ENCODE assay signal across 1 cellular context in the genomic region with DNA sequence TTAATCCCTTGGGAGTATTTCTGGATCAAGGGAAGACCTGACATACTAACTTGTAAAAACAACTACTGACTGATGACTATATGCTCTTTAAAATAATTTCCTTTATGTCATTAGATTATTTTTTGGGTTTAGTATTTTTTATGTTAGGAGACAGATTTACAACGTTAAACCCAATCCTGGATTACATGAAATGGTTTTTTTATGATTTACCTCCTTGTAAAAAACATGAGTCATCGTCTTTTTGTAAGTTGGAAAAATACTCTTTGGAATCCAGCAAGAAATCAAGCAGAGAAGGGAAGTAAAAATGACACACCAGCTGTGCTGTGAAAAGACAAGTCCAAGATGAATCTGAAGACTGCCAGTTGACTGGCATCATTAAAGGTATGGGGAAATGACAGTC.
A peak's percentile ranks its signal among the peaks of the same experiment; 100 is the strongest.
TF ChIP-seq lines count a peak whose summit lies in the region.

No MANE protein-coding gene starts in this region.

TF ChIP-seq in HEK293, 187 proteins besides CTCF, POLR2A, EP300 and RAD21 (continued from another document and continues in another):
- TF ChIP-seq, protein P1, sequence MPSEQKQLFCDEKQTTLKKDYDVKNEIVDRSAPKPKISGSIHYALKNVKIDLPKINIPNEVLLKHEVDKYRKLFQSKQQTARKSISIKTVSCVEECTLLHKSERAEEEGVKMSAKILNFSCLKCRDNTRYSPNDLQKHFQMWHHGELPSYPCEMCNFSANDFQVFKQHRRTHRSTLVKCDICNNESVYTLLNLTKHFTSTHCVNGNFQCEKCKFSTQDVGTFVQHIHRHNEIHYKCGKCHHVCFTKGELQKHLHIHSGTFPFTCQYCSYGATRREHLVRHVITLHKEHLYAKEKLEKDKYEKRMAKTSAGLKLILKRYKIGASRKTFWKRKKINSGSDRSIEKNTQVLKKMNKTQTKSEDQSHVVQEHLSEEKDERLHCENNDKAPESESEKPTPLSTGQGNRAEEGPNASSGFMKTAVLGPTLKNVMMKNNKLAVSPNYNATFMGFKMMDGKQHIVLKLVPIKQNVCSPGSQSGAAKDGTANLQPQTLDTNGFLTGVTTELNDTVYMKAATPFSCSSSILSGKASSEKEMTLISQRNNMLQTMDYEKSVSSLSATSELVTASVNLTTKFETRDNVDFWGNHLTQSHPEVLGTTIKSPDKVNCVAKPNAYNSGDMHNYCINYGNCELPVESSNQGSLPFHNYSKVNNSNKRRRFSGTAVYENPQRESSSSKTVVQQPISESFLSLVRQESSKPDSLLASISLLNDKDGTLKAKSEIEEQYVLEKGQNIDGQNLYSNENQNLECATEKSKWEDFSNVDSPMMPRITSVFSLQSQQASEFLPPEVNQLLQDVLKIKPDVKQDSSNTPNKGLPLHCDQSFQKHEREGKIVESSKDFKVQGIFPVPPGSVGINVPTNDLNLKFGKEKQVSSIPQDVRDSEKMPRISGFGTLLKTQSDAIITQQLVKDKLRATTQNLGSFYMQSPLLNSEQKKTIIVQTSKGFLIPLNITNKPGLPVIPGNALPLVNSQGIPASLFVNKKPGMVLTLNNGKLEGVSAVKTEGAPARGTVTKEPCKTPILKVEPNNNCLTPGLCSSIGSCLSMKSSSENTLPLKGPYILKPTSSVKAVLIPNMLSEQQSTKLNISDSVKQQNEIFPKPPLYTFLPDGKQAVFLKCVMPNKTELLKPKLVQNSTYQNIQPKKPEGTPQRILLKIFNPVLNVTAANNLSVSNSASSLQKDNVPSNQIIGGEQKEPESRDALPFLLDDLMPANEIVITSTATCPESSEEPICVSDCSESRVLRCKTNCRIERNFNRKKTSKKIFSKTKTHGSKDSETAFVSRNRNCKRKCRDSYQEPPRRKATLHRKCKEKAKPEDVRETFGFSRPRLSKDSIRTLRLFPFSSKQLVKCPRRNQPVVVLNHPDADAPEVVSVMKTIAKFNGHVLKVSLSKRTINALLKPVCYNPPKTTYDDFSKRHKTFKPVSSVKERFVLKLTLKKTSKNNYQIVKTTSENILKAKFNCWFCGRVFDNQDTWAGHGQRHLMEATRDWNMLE (tag by site-specific recombination; conservative IDR thresholded peaks at IDR 0.05; ENCODE audit: low read depth) = 0 out of 2 replicates have a peak, but pooled peaks have one; percentile 24
- TF ChIP-seq PRDM1 (tag by site-specific recombination; IDR thresholded peaks at IDR 0.05) (no peak), ZBTB8A (tag by site-specific recombination; IDR thresholded peaks at IDR 0.05) (no peak), ZNF48 (tag by site-specific recombination; IDR thresholded peaks at IDR 0.05) (no peak), ZBTB21 (tag by site-specific recombination; IDR thresholded peaks at IDR 0.05) (no peak), ZFP37 (tag by site-specific recombination; IDR thresholded peaks at IDR 0.05) (no peak), ZNF324 (tag by site-specific recombination; IDR thresholded peaks at IDR 0.05) (no peak), ZNF600 (tag by site-specific recombination; IDR thresholded peaks at IDR 0.05) (no peak), ZNF239 (tag by site-specific recombination; IDR thresholded peaks at IDR 0.05) (no peak), SALL2 (tag by site-specific recombination; IDR thresholded peaks at IDR 0.05; ENCODE audit: borderline replicate concordance) (no peak), ZNF394 (tag by site-specific recombination; IDR thresholded peaks at IDR 0.05; ENCODE audit: borderline replicate concordance) (no peak), BCL11B (tag by site-specific recombination; IDR thresholded peaks at IDR 0.05; ENCODE audit: low read depth) (peak; percentile 67; the same call in 1 of the 2 replicates), ZNF670 (tag by site-specific recombination; IDR thresholded peaks at IDR 0.05; ENCODE audit: low read depth) (no peak), ZNF16 (tag by site-specific recombination; IDR thresholded peaks at IDR 0.05; ENCODE audit: low read depth) (no peak), ZNF140 (tag by site-specific recombination; IDR thresholded peaks at IDR 0.05) (no peak), ZEB2 (tag by site-specific recombination; IDR thresholded peaks at IDR 0.05) (peak; percentile 95), SETDB1 (IDR thresholded peaks at IDR 0.05; ENCODE audit: insufficient read length, low read length) (no peak), IKZF3 (tag by site-specific recombination; IDR thresholded peaks at IDR 0.05) (0 out of 2 replicates have a peak, but pooled peaks have one; percentile 17), ZNF211 (tag by site-specific recombination; IDR thresholded peaks at IDR 0.05; ENCODE audit: low read depth) (no peak), SCRT1 (tag by site-specific recombination; IDR thresholded peaks at IDR 0.05; ENCODE audit: borderline replicate concordance) (no peak), ZBTB17 (tag by site-specific recombination; IDR thresholded peaks at IDR 0.05) (peak; percentile 48; the same call in 1 of the 2 replicates), ZNF214 (tag by site-specific recombination; IDR thresholded peaks at IDR 0.05; ENCODE audit: borderline replicate concordance) (no peak)
- TF ChIP-seq, protein P2, sequence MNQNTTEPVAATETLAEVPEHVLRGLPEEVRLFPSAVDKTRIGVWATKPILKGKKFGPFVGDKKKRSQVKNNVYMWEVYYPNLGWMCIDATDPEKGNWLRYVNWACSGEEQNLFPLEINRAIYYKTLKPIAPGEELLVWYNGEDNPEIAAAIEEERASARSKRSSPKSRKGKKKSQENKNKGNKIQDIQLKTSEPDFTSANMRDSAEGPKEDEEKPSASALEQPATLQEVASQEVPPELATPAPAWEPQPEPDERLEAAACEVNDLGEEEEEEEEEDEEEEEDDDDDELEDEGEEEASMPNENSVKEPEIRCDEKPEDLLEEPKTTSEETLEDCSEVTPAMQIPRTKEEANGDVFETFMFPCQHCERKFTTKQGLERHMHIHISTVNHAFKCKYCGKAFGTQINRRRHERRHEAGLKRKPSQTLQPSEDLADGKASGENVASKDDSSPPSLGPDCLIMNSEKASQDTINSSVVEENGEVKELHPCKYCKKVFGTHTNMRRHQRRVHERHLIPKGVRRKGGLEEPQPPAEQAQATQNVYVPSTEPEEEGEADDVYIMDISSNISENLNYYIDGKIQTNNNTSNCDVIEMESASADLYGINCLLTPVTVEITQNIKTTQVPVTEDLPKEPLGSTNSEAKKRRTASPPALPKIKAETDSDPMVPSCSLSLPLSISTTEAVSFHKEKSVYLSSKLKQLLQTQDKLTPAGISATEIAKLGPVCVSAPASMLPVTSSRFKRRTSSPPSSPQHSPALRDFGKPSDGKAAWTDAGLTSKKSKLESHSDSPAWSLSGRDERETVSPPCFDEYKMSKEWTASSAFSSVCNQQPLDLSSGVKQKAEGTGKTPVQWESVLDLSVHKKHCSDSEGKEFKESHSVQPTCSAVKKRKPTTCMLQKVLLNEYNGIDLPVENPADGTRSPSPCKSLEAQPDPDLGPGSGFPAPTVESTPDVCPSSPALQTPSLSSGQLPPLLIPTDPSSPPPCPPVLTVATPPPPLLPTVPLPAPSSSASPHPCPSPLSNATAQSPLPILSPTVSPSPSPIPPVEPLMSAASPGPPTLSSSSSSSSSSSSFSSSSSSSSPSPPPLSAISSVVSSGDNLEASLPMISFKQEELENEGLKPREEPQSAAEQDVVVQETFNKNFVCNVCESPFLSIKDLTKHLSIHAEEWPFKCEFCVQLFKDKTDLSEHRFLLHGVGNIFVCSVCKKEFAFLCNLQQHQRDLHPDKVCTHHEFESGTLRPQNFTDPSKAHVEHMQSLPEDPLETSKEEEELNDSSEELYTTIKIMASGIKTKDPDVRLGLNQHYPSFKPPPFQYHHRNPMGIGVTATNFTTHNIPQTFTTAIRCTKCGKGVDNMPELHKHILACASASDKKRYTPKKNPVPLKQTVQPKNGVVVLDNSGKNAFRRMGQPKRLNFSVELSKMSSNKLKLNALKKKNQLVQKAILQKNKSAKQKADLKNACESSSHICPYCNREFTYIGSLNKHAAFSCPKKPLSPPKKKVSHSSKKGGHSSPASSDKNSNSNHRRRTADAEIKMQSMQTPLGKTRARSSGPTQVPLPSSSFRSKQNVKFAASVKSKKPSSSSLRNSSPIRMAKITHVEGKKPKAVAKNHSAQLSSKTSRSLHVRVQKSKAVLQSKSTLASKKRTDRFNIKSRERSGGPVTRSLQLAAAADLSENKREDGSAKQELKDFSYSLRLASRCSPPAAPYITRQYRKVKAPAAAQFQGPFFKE (tag by site-specific recombination; IDR thresholded peaks at IDR 0.05; ENCODE audit: borderline replicate concordance) = no peak
- TF ChIP-seq, protein P3, sequence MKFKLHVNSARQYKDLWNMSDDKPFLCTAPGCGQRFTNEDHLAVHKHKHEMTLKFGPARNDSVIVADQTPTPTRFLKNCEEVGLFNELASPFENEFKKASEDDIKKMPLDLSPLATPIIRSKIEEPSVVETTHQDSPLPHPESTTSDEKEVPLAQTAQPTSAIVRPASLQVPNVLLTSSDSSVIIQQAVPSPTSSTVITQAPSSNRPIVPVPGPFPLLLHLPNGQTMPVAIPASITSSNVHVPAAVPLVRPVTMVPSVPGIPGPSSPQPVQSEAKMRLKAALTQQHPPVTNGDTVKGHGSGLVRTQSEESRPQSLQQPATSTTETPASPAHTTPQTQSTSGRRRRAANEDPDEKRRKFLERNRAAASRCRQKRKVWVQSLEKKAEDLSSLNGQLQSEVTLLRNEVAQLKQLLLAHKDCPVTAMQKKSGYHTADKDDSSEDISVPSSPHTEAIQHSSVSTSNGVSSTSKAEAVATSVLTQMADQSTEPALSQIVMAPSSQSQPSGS (tag by site-specific recombination; IDR thresholded peaks at IDR 0.05; ENCODE audit: low read depth) = peak; percentile 80
- TF ChIP-seq, protein P4, sequence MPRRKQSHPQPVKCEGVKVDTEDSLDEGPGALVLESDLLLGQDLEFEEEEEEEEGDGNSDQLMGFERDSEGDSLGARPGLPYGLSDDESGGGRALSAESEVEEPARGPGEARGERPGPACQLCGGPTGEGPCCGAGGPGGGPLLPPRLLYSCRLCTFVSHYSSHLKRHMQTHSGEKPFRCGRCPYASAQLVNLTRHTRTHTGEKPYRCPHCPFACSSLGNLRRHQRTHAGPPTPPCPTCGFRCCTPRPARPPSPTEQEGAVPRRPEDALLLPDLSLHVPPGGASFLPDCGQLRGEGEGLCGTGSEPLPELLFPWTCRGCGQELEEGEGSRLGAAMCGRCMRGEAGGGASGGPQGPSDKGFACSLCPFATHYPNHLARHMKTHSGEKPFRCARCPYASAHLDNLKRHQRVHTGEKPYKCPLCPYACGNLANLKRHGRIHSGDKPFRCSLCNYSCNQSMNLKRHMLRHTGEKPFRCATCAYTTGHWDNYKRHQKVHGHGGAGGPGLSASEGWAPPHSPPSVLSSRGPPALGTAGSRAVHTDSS (tag by site-specific recombination; IDR thresholded peaks at IDR 0.05) = no peak
- TF ChIP-seq, protein P5, sequence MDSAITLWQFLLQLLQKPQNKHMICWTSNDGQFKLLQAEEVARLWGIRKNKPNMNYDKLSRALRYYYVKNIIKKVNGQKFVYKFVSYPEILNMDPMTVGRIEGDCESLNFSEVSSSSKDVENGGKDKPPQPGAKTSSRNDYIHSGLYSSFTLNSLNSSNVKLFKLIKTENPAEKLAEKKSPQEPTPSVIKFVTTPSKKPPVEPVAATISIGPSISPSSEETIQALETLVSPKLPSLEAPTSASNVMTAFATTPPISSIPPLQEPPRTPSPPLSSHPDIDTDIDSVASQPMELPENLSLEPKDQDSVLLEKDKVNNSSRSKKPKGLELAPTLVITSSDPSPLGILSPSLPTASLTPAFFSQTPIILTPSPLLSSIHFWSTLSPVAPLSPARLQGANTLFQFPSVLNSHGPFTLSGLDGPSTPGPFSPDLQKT (IDR thresholded peaks at IDR 0.05; ENCODE audit: borderline replicate concordance, low read depth, low read length) = no peak
- TF ChIP-seq, protein P6, sequence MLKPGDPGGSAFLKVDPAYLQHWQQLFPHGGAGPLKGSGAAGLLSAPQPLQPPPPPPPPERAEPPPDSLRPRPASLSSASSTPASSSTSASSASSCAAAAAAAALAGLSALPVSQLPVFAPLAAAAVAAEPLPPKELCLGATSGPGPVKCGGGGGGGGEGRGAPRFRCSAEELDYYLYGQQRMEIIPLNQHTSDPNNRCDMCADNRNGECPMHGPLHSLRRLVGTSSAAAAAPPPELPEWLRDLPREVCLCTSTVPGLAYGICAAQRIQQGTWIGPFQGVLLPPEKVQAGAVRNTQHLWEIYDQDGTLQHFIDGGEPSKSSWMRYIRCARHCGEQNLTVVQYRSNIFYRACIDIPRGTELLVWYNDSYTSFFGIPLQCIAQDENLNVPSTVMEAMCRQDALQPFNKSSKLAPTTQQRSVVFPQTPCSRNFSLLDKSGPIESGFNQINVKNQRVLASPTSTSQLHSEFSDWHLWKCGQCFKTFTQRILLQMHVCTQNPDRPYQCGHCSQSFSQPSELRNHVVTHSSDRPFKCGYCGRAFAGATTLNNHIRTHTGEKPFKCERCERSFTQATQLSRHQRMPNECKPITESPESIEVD (tag by site-specific recombination; IDR thresholded peaks at IDR 0.05) = peak; percentile 96
- TF ChIP-seq, protein P7, sequence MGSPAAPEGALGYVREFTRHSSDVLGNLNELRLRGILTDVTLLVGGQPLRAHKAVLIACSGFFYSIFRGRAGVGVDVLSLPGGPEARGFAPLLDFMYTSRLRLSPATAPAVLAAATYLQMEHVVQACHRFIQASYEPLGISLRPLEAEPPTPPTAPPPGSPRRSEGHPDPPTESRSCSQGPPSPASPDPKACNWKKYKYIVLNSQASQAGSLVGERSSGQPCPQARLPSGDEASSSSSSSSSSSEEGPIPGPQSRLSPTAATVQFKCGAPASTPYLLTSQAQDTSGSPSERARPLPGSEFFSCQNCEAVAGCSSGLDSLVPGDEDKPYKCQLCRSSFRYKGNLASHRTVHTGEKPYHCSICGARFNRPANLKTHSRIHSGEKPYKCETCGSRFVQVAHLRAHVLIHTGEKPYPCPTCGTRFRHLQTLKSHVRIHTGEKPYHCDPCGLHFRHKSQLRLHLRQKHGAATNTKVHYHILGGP (tag by site-specific recombination; IDR thresholded peaks at IDR 0.05) = peak; percentile 96
- TF ChIP-seq, protein P8, sequence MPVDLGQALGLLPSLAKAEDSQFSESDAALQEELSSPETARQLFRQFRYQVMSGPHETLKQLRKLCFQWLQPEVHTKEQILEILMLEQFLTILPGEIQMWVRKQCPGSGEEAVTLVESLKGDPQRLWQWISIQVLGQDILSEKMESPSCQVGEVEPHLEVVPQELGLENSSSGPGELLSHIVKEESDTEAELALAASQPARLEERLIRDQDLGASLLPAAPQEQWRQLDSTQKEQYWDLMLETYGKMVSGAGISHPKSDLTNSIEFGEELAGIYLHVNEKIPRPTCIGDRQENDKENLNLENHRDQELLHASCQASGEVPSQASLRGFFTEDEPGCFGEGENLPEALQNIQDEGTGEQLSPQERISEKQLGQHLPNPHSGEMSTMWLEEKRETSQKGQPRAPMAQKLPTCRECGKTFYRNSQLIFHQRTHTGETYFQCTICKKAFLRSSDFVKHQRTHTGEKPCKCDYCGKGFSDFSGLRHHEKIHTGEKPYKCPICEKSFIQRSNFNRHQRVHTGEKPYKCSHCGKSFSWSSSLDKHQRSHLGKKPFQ (tag by site-specific recombination; IDR thresholded peaks at IDR 0.05) = no peak; the same call in 1 of the 2 replicates
- TF ChIP-seq, protein P9, sequence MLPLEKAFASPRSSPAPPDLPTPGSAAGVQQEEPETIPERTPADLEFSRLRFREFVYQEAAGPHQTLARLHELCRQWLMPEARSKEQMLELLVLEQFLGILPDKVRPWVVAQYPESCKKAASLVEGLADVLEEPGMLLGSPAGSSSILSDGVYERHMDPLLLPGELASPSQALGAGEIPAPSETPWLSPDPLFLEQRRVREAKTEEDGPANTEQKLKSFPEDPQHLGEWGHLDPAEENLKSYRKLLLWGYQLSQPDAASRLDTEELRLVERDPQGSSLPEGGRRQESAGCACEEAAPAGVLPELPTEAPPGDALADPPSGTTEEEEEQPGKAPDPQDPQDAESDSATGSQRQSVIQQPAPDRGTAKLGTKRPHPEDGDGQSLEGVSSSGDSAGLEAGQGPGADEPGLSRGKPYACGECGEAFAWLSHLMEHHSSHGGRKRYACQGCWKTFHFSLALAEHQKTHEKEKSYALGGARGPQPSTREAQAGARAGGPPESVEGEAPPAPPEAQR (tag by site-specific recombination; IDR thresholded peaks at IDR 0.05) = no peak
